In genomic region chr1:26696645-26697440, GRCh38 we compare ENCODE assay signal across 8 cellular contexts. TPM values are rescaled to one million over a fixed set of nuclear protein-coding genes. Genes with fewer than 3 reads are reported as not detected.
A peak's percentile ranks its signal among the peaks of the same experiment; 100 is the strongest.
DNase-seq lines count a peak whose midpoint lies in the region; ATAC-seq and TF ChIP-seq lines count a peak whose summit lies in the region.

No MANE protein-coding gene starts in this region.

- H3K4me3 ChIP-seq in NB4 (ENCODE audit: low read depth, low read length) = peak overlapping the region; percentile 70
- H3K4me3 ChIP-seq in gastroesophageal sphincter = peak overlapping the region; percentile 84 to 97

- peak overlapping the region; percentile 63 for H3K4me3 Mint-ChIP-seq in activated T-helper 1 cell treated with anti-CD3 and anti-CD28 coated beads, Interleukin-12 subunit alpha, Interleukin-12 subunit beta, Interleukin-2, Interleukin-4 antibody, amounts not matched to agents 30 ng/mL and 10 ng/mL and 1 ng/mL, durations not matched to agents 14 hours and 24 hours and 36 hours

- H3K27me3 ChIP-seq in gastroesophageal sphincter = no peaks in the 10 kb centered on the region

- peaks cover 7% of the 10 kb centered on the region for H3K36me3 Mint-ChIP-seq in activated T-helper 1 cell treated with anti-CD3 and anti-CD28 coated beads, Interleukin-12 subunit alpha, Interleukin-12 subunit beta, Interleukin-2, Interleukin-4 antibody, amounts not matched to agents 30 ng/mL and 10 ng/mL and 1 ng/mL, durations not matched to agents 14 hours and 24 hours and 36 hours (ENCODE audit: low read depth)

- ATAC-seq in gastroesophageal sphincter (no peak), GM19324 (IDR thresholded peaks at IDR 0.05; ENCODE audit: low FRiP score, unreplicated experiment) (no peak), GM19351 (IDR thresholded peaks at IDR 0.05; ENCODE audit: unreplicated experiment) (no peak)

- no peaks in the 10 kb centered on the region for H3K27me3 Mint-ChIP-seq in activated T-helper 1 cell treated with anti-CD3 and anti-CD28 coated beads, Interleukin-12 subunit alpha, Interleukin-12 subunit beta, Interleukin-2, Interleukin-4 antibody, amounts not matched to agents 30 ng/mL and 10 ng/mL and 1 ng/mL, durations not matched to agents 14 hours and 24 hours and 36 hours (ENCODE audit: insufficient read depth)

- peaks cover 20 to 68% (median 34%) of the 10 kb centered on the region in 3 donors for H3K4me1 ChIP-seq in gastroesophageal sphincter

- H3K27ac ChIP-seq in gastroesophageal sphincter = peak overlapping the region; percentile 87 to 99 (median 98)

- intact Hi-C loops in activated T-helper 1 cell treated with anti-CD3 and anti-CD28 coated beads, Interleukin-12 subunit alpha, Interleukin-12 subunit beta, Interleukin-2, Interleukin-4 antibody, amounts not matched to agents 30 ng/mL and 10 ng/mL and 1 ng/mL, durations not matched to agents 14 hours and 24 hours and 36 hours (cut with micrococcal nuclease) = no loop called here
- intact Hi-C loops in posterior cingulate gyrus (cut with DNase I) = loop anchor here (10.0 kb wide), 1 partner anchor 48 kb away; no protein-coding TSS in a partner anchor

- TF ChIP-seq CTCF in NB4 (IDR thresholded peaks at IDR 0.05; ENCODE audit: low read depth, low read length) = no peak
- TF ChIP-seq CTCF in gastroesophageal sphincter (IDR thresholded peaks at IDR 0.05) = peak in 1 of 4 experiments; percentile 23

- no peaks in the 10 kb centered on the region for H3K9me3 ChIP-seq in gastroesophageal sphincter

- 0% methylated on average over 1 of the region's 100 CpGs; no CpG with 5 or more reads in 1 of the 2 donors for WGBS in gastroesophageal sphincter (ENCODE audit: low coverage in 1 of 2), 2 donors

- TF ChIP-seq POLR2A in NB4 (IDR thresholded peaks at IDR 0.05; ENCODE audit: extremely low read depth, insufficient read length) (no peak), gastroesophageal sphincter (IDR thresholded peaks at IDR 0.05) (peak in 1 of 2 donors; percentile 10)

- DNase-seq in D341Med (ENCODE audit: low spot score) (peak; percentile 47), NB4 (ENCODE audit: low read depth) (peak; percentile 77), posterior cingulate gyrus (peak in 8 of 10 donors; percentile 17 to 88 (median 34)), ureter (ENCODE audit: low spot score) (peak; percentile 62)
- DNase-seq in activated T-helper 1 cell treated with anti-CD3 and anti-CD28 coated beads, Interleukin-12 subunit alpha, Interleukin-12 subunit beta, Interleukin-2, Interleukin-4 antibody, amounts not matched to agents 30 ng/mL and 10 ng/mL and 1 ng/mL, durations not matched to agents 14 hours and 24 hours and 36 hours (ENCODE audit: low spot score) = peak; percentile 48

- H3K36me3 ChIP-seq in gastroesophageal sphincter = no peaks in the 10 kb centered on the region

- TF ChIP-seq EP300 in gastroesophageal sphincter (IDR thresholded peaks at IDR 0.05) = no peak

- H3K27ac Mint-ChIP-seq in activated T-helper 1 cell treated with anti-CD3 and anti-CD28 coated beads, Interleukin-12 subunit alpha, Interleukin-12 subunit beta, Interleukin-2, Interleukin-4 antibody, amounts not matched to agents 30 ng/mL and 10 ng/mL and 1 ng/mL, durations not matched to agents 14 hours and 24 hours and 36 hours = peak overlapping the region; percentile 36

- H3K9me3 Mint-ChIP-seq in activated T-helper 1 cell treated with anti-CD3 and anti-CD28 coated beads, Interleukin-12 subunit alpha, Interleukin-12 subunit beta, Interleukin-2, Interleukin-4 antibody, amounts not matched to agents 30 ng/mL and 10 ng/mL and 1 ng/mL, durations not matched to agents 14 hours and 24 hours and 36 hours = no peaks in the 10 kb centered on the region

- H3K4me1 Mint-ChIP-seq in activated T-helper 1 cell treated with anti-CD3 and anti-CD28 coated beads, Interleukin-12 subunit alpha, Interleukin-12 subunit beta, Interleukin-2, Interleukin-4 antibody, amounts not matched to agents 30 ng/mL and 10 ng/mL and 1 ng/mL, durations not matched to agents 14 hours and 24 hours and 36 hours (ENCODE audit: low read depth) = peaks cover 31% of the 10 kb centered on the region

RNA-seq across cellular contexts. Expression of gene ARID1A, which starts 1.0 kb away (rescaled TPM):
- 130 and 132 TPM in 2 replicates for total RNA-seq in activated T-helper 1 cell treated with anti-CD3 and anti-CD28 coated beads, Interleukin-12 subunit alpha, Interleukin-12 subunit beta, Interleukin-2, Interleukin-4 antibody, amounts not matched to agents 30 ng/mL and 10 ng/mL and 1 ng/mL, durations not matched to agents 14 hours and 24 hours and 36 hours
- total RNA-seq in gastroesophageal sphincter (10 to 100 TPM; 28.2 to 64.2 (median 42.6) TPM), ureter (119 TPM)
